1 cellular context compared by ENCODE assay signal in genomic region chr6:34513628-34514027, GRCh38.
TF ChIP-seq lines count a peak whose summit lies in the region.

No MANE protein-coding gene starts in this region.

TF ChIP-seq in WTC11, 78 proteins besides CTCF, POLR2A, EP300 and RAD21:
- TF ChIP-seq MLX (CRISPR knock-in tag; IDR thresholded peaks at IDR 0.05): no peak
